ENCODE assay signal across 8 cellular contexts in the genomic region with DNA sequence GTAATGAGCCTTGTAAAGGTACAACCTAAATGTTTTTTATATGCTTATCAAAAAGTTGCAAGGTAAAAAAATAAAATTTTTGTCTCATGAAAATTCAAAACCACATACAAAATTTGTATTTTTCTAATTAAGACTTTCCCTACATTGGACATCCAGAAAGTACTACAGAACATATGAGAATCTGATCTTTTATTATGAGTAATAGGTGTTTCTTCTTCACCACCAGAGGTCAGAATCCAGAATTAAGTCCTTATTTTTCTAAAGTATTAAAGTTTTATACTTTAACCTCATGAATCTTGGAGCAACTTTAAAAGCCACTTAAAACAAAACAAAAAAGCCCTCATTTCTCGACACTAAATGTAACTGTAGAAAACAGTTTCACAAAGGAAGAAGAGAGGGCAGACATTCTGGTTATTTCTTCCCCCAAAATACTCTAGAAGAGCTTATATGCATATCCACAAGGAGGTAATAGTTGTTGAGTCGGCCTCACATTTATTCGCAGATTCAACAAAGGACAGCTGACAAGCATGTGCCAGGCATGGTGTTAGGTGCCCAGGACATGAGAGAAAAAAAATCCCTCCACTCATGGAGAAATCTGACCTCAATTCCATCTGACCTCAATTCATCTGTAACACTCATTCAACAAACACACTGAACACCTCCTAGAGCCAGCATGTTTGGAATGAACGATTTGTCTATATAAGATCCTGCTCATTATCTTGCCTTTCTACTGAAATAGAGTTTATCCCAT.
DNase-seq lines count a peak whose midpoint lies in the region; ATAC-seq and TF ChIP-seq lines count a peak whose summit lies in the region.

No MANE protein-coding gene starts in this region.

- peaks cover 2% of the 10 kb centered on the region for H3K36me3 Mint-ChIP-seq in CD8-positive, alpha-beta T cell

- no peaks in the 10 kb centered on the region for H3K9me3 ChIP-seq in CD8-positive, alpha-beta T cell (ENCODE audit: low read length)
- no peaks in the 10 kb centered on the region for H3K9me3 ChIP-seq in SU-DHL-6 (ENCODE audit: insufficient read depth, low read length)
- H3K9me3 ChIP-seq in trophoblast cell (ENCODE audit: insufficient read depth, low read depth, low read length), result no peaks in the 10 kb centered on the region

- H3K4me1 Mint-ChIP-seq in CD8-positive, alpha-beta T cell (ENCODE audit: low read depth), result peaks cover 81% of the 10 kb centered on the region

- H3K9me3 Mint-ChIP-seq in CD8-positive, alpha-beta T cell, result no peaks in the 10 kb centered on the region

- DNase-seq in CD8-positive, alpha-beta T cell, result no peak
- DNase-seq in kidney epithelial cell (ENCODE audit: low read depth) (no peak), SHP77 (lab: John Stamatoyannopoulos, UW) (no peak), NCI-H146 treated with DMSO at 0.1 percent for 48 hours (lab: John Stamatoyannopoulos, UW; ENCODE audit: unreplicated experiment) (no peak), NCI-H187 (lab: John Stamatoyannopoulos, UW) (no peak), trophoblast cell (no peak)

- H3K27ac ChIP-seq in CD8-positive, alpha-beta T cell (ENCODE audit: low read depth, low read length), result no peak overlapping the region
- H3K27ac ChIP-seq in SU-DHL-6 (ENCODE audit: low read depth, low read length) (no peak overlapping the region), trophoblast cell (ENCODE audit: low read depth, low read length) (no peak overlapping the region)

- no peaks in the 10 kb centered on the region for H3K9me2 ChIP-seq in SU-DHL-6 (replicated peaks; ENCODE audit: insufficient read depth, low read length)

- H3K4me3 ChIP-seq in CD8-positive, alpha-beta T cell (ENCODE audit: low read depth, low read length), result no peak overlapping the region
- H3K4me3 ChIP-seq in SU-DHL-6 (ENCODE audit: insufficient read depth, low read length, poor library complexity, severe bottlenecking), result no peak overlapping the region
- no peak overlapping the region for H3K4me3 ChIP-seq in kidney epithelial cell (ENCODE audit: low read depth, low read length)
- H3K4me3 ChIP-seq in trophoblast cell (ENCODE audit: low read depth, low read length), result no peak overlapping the region

- peak; percentile 27 for TF ChIP-seq CTCF in CD8-positive, alpha-beta T cell (IDR thresholded peaks at IDR 0.05)
- TF ChIP-seq CTCF in SU-DHL-6 (IDR thresholded peaks at IDR 0.05; ENCODE audit: insufficient read depth, low read length, poor library complexity, severe bottlenecking) (peak; percentile 13), kidney epithelial cell (IDR thresholded peaks at IDR 0.05; ENCODE audit: insufficient read depth, low read length, poor library complexity, severe bottlenecking) (peak; percentile 11)

- no peak overlapping the region for H4K12ac ChIP-seq in trophoblast cell (ENCODE audit: low read depth, low read length)

- no peak overlapping the region for H3K14ac ChIP-seq in trophoblast cell (ENCODE audit: low read length)

- no CpG with 5 or more reads among the region's 4 CpGs for WGBS in trophoblast cell (ENCODE audit: extremely low coverage, insufficient coverage, insufficient read length)

- H2BK120ac ChIP-seq in trophoblast cell (ENCODE audit: insufficient read depth, low read length, poor library complexity), result no peak overlapping the region

- intact Hi-C loops in CD8-positive, alpha-beta T cell (cut with DNase I, micrococcal nuclease), result loop anchor here (2.0 to 10.0 kb wide), 7 partner anchors 16 to 628 kb away; partner anchors contain the start of gene MLLT3 (in 1 of the 2)

- CTCF ChIA-PET in CD8-positive, alpha-beta T cell (lab: Charles Lee), result interaction anchor here (1.0 to 1.9 kb wide), 2 partner anchors 72 to 388 kb away, joined by 3 to 4 read pairs; no protein-coding TSS in a partner anchor

- H3K27me3 Mint-ChIP-seq in CD8-positive, alpha-beta T cell (ENCODE audit: low read depth), result no peaks in the 10 kb centered on the region

- H3K9ac ChIP-seq in SU-DHL-6 (ENCODE audit: low read length), result no peak overlapping the region
- H3K9ac ChIP-seq in trophoblast cell (ENCODE audit: low read length), result no peak overlapping the region

- peak overlapping the region; percentile 23 for H3K27ac Mint-ChIP-seq in CD8-positive, alpha-beta T cell

- H3K4me3 Mint-ChIP-seq in CD8-positive, alpha-beta T cell, result peak overlapping the region; percentile 10

- POLR2A ChIA-PET in CD8-positive, alpha-beta T cell (lab: Charles Lee), result no interaction called here

- ATAC-seq in CD8-positive, alpha-beta T cell, result peak; percentile 17
- ATAC-seq in GM21528 (IDR thresholded peaks at IDR 0.05; ENCODE audit: low FRiP score, unreplicated experiment), result peak; percentile 46

- no peak overlapping the region for H3K18ac ChIP-seq in trophoblast cell (ENCODE audit: low read length)

- no peak overlapping the region for H2AK5ac ChIP-seq in trophoblast cell (ENCODE audit: low read length)

- no peak overlapping the region for H4K8ac ChIP-seq in trophoblast cell (ENCODE audit: low read depth, low read length)

- no peaks in the 10 kb centered on the region for H3F3A ChIP-seq in SU-DHL-6 (ENCODE audit: insufficient read depth)

- no peak overlapping the region for H3K4me2 ChIP-seq in SU-DHL-6 (ENCODE audit: low read depth, low read length, poor library complexity, severe bottlenecking)
- H3K4me2 ChIP-seq in trophoblast cell (ENCODE audit: low read length), result no peak overlapping the region

- no peaks in the 10 kb centered on the region for H3K79me1 ChIP-seq in trophoblast cell (ENCODE audit: low read length)

- no peak overlapping the region for H2BK12ac ChIP-seq in trophoblast cell (ENCODE audit: low read length)

- H4K20me1 ChIP-seq in SU-DHL-6 (ENCODE audit: low read depth, low read length), result 0 out of 2 replicates have a peak, but pooled peaks cover 3% of the 10 kb centered on the region

- no peak overlapping the region for H3K23ac ChIP-seq in trophoblast cell (ENCODE audit: low read length)

- no peak overlapping the region for H4K91ac ChIP-seq in trophoblast cell (ENCODE audit: low read depth, low read length)

- no peak overlapping the region for H2BK5ac ChIP-seq in trophoblast cell (ENCODE audit: low read depth, low read length, poor library complexity)

- H3K4ac ChIP-seq in trophoblast cell (ENCODE audit: low read depth, low read length), result no peak overlapping the region

- H3K36me3 ChIP-seq in CD8-positive, alpha-beta T cell (ENCODE audit: insufficient read depth, low read length), result no peaks in the 10 kb centered on the region
- H3K36me3 ChIP-seq in SU-DHL-6 (ENCODE audit: low read length), result no peaks in the 10 kb centered on the region
- H3K36me3 ChIP-seq in kidney epithelial cell (ENCODE audit: control insufficient read depth, insufficient read depth, low read length), result no peaks in the 10 kb centered on the region
- no peaks in the 10 kb centered on the region for H3K36me3 ChIP-seq in trophoblast cell (ENCODE audit: control insufficient read depth in 1 of 2, insufficient read depth in 2 of 2, low read length in 2 of 2)

- H3K27me3 ChIP-seq in CD8-positive, alpha-beta T cell (ENCODE audit: insufficient read depth, low read length), result no peaks in the 10 kb centered on the region
- H3K27me3 ChIP-seq in SU-DHL-6 (ENCODE audit: low read length), result no peaks in the 10 kb centered on the region
- no peaks in the 10 kb centered on the region for H3K27me3 ChIP-seq in kidney epithelial cell (ENCODE audit: control insufficient read depth, insufficient read depth, low read length)
- H3K27me3 ChIP-seq in trophoblast cell (ENCODE audit: insufficient read depth, low read length), result no peaks in the 10 kb centered on the region

- H3K4me1 ChIP-seq in CD8-positive, alpha-beta T cell (ENCODE audit: insufficient read depth, low read length), result peaks cover 37% of the 10 kb centered on the region
- H3K4me1 ChIP-seq in trophoblast cell (ENCODE audit: control insufficient read depth in 1 of 2, insufficient read depth in 2 of 2, low read length in 2 of 2), result peaks cover 0 to 2% of the 10 kb centered on the region in 2 experiments

- H2AFZ ChIP-seq in SU-DHL-6 (ENCODE audit: low read depth, low read length, severe bottlenecking), result no peak overlapping the region
- no peak overlapping the region for H2AFZ ChIP-seq in trophoblast cell (ENCODE audit: insufficient read depth, low read length, poor library complexity)

- H3K79me2 ChIP-seq in SU-DHL-6 (ENCODE audit: insufficient read depth, low read length), result no peaks in the 10 kb centered on the region
- no peaks in the 10 kb centered on the region for H3K79me2 ChIP-seq in trophoblast cell (ENCODE audit: control insufficient read depth, insufficient read depth, low read length, poor library complexity)
